11 cellular contexts compared by ENCODE assay signal in genomic region chr18:44732604-44733003, GRCh38. TPM values are rescaled to one million over a fixed set of nuclear protein-coding genes. Genes with fewer than 3 reads are reported as not detected.
DNase-seq lines count a peak whose midpoint lies in the region; ATAC-seq, FAIRE-seq and TF ChIP-seq lines count a peak whose summit lies in the region.
"Had no signal": no experiment of that assay in that cellular context is flagged by ENCODE, and none has a peak within 500 bp of the region (broad histone marks: within the 10 kb centered on the region; RNA-seq: fewer than 3 reads in every experiment).

No MANE protein-coding gene starts in this region.

- H3K9me3 Mint-ChIP-seq in brain (peaks cover 0 to 5% (median 0%) of the 10 kb centered on the region in 5 experiments), nephron progenitor cell (no peaks in the 10 kb centered on the region)

- H3K4me3 ChIP-seq in BLaER1, result no peak overlapping the region

- peak; percentile 80 for DNase-seq in NCI-H2107 treated with DMSO at 0.1 percent for 48 hours (lab: John Stamatoyannopoulos, UW; ENCODE audit: unreplicated experiment)
- DNase-seq in nephron progenitor cell, result no peak
- DNase-seq in GM19239 (ENCODE audit: insufficient read length, low spot score), result no peak
- DNase-seq: activated CD8-positive, alpha-beta memory T cell treated with anti-CD3 and anti-CD28 coated beads, Interleukin-2, amount 50 U/mL, for 48 hours; NCI-H1417 treated with DMSO at 0.1 percent for 48 hours had no signal

- peaks cover 78% of the 10 kb centered on the region for H3K4me1 Mint-ChIP-seq in brain
- H3K4me1 Mint-ChIP-seq in nephron progenitor cell, result peaks cover 61% of the 10 kb centered on the region

- peaks cover 51% of the 10 kb centered on the region for H3K4me1 ChIP-seq in BLaER1

- H3K4me3 Mint-ChIP-seq in brain (no peak overlapping the region), nephron progenitor cell (no peak overlapping the region)

- H3K4me2 ChIP-seq in BLaER1, result peak overlapping the region; percentile 59; the same call in 1 of the 2 replicates

- no peak for TF ChIP-seq CTCF in brain (conservative IDR thresholded peaks at IDR 0.05)
- no peak for TF ChIP-seq CTCF in nephron progenitor cell (IDR thresholded peaks at IDR 0.05)

- no peaks in the 10 kb centered on the region for H3K27me3 ChIP-seq in BLaER1

- H3K9me3 ChIP-seq in BLaER1, result no peaks in the 10 kb centered on the region

- ATAC-seq in HG03135 (IDR thresholded peaks at IDR 0.05; ENCODE audit: unreplicated experiment), result no peak
- no peak for ATAC-seq in HG03196 (IDR thresholded peaks at IDR 0.05; ENCODE audit: unreplicated experiment)
- ATAC-seq in GM21515 (IDR thresholded peaks at IDR 0.05; ENCODE audit: unreplicated experiment), result no peak

- H4K20me1 ChIP-seq in BLaER1, result no peaks in the 10 kb centered on the region

- peaks cover 52% of the 10 kb centered on the region for H3K36me3 Mint-ChIP-seq in brain
- H3K36me3 Mint-ChIP-seq in nephron progenitor cell (ENCODE audit: low read depth), result peaks cover 37% of the 10 kb centered on the region

- H3K27ac ChIP-seq in BLaER1, result no peak overlapping the region

- peak overlapping the region in 4 of 5 experiments; percentile 52 to 93 (median 84) for H3K27ac Mint-ChIP-seq in brain
- H3K27ac Mint-ChIP-seq in nephron progenitor cell, result peak overlapping the region; percentile 89

- FAIRE-seq in GM19239 (lab: Jason Lieb, UNC), result no peak
- FAIRE-seq: urothelium cell line had no signal

- H3K36me3 ChIP-seq in BLaER1, result no peaks in the 10 kb centered on the region

- H3K27me3 Mint-ChIP-seq in brain (no peaks in the 10 kb centered on the region), nephron progenitor cell (ENCODE audit: low read depth, poor library complexity) (no peaks in the 10 kb centered on the region)

- H3K9ac ChIP-seq in BLaER1, result no peak overlapping the region

RNA-seq across cellular contexts. Expression of gene SETBP1, which starts 51.9 kb away (rescaled TPM):
- 25.7 TPM for polyA plus RNA-seq in brain (ENCODE audit: insufficient read depth, low read depth, low replicate concordance)
